10 cellular contexts compared by ENCODE assay signal in genomic region chr1:232211149-232211548, GRCh38.
A peak's percentile ranks its signal among the peaks of the same experiment; 100 is the strongest.
DNase-seq lines count a peak whose midpoint lies in the region; ATAC-seq and TF ChIP-seq lines count a peak whose summit lies in the region.
"Had no signal": no experiment of that assay in that cellular context is flagged by ENCODE, and none has a peak within 500 bp of the region (broad histone marks: within the 10 kb centered on the region; RNA-seq: fewer than 3 reads in every experiment).

No MANE protein-coding gene starts in this region.

- H4K20me1 ChIP-seq in GM23248 (ENCODE audit: insufficient read depth), result no peaks in the 10 kb centered on the region

- no peaks in the 10 kb centered on the region for H3K9me2 ChIP-seq in GM23248 (ENCODE audit: insufficient read depth)

- H2AFZ ChIP-seq in GM23248, result no peak overlapping the region

- no peak overlapping the region for H3K4me3 ChIP-seq in testis
- H3K4me3 ChIP-seq in GM23248, result no peak overlapping the region

- no peaks in the 10 kb centered on the region for H3K27me3 Mint-ChIP-seq in activated naive CD8-positive, alpha-beta T cell treated with anti-CD3 and anti-CD28 coated beads, Interleukin-2, amount 50 U/mL, for 24 hours
- no peaks in the 10 kb centered on the region for H3K27me3 Mint-ChIP-seq in activated naive CD8-positive, alpha-beta T cell treated with anti-CD3 and anti-CD28 coated beads for 36 hours
- no peaks in the 10 kb centered on the region for H3K27me3 Mint-ChIP-seq in chondrocyte (ENCODE audit: low read depth)

- H3K4me1 ChIP-seq in testis (no peaks in the 10 kb centered on the region), GM23248 (ENCODE audit: insufficient read depth) (no peaks in the 10 kb centered on the region)

- ATAC-seq in activated naive CD8-positive, alpha-beta T cell treated with anti-CD3 and anti-CD28 coated beads, Interleukin-2, amount 50 U/mL, for 24 hours, result peak; percentile 24
- ATAC-seq in HG03565 (IDR thresholded peaks at IDR 0.05; ENCODE audit: unreplicated experiment), result peak; percentile 56

- H3K36me3 ChIP-seq in testis (ENCODE audit: low read depth, missing control alignments), result no peaks in the 10 kb centered on the region
- H3K36me3 ChIP-seq in GM23248 (ENCODE audit: low read depth), result no peaks in the 10 kb centered on the region

- H3K4me3 Mint-ChIP-seq in activated naive CD8-positive, alpha-beta T cell treated with anti-CD3 and anti-CD28 coated beads, Interleukin-2, amount 50 U/mL, for 24 hours, result no peak overlapping the region
- H3K4me3 Mint-ChIP-seq in activated naive CD8-positive, alpha-beta T cell treated with anti-CD3 and anti-CD28 coated beads for 36 hours, result no peak overlapping the region
- no peak overlapping the region for H3K4me3 Mint-ChIP-seq in chondrocyte (ENCODE audit: unreplicated experiment)

- no peak overlapping the region for H3K27ac Mint-ChIP-seq in activated naive CD8-positive, alpha-beta T cell treated with anti-CD3 and anti-CD28 coated beads, Interleukin-2, amount 50 U/mL, for 24 hours
- no peak overlapping the region for H3K27ac Mint-ChIP-seq in activated naive CD8-positive, alpha-beta T cell treated with anti-CD3 and anti-CD28 coated beads for 36 hours
- no peak overlapping the region for H3K27ac Mint-ChIP-seq in chondrocyte (ENCODE audit: unreplicated experiment)
- H3K27ac Mint-ChIP-seq: activated naive CD4-positive, alpha-beta T cell treated with anti-CD3 and anti-CD28 coated beads, Interleukin-2, amount 50 U/mL, for 72 hours had no signal

- TF ChIP-seq CTCF in chondrocyte (IDR thresholded peaks at IDR 0.05) (peak; percentile 44), testis (IDR thresholded peaks at IDR 0.05) (peak in 2 of 3 experiments; percentile 12 to 27)

- TF ChIP-seq POLR2A in testis (IDR thresholded peaks at IDR 0.05), result no peak
- no peak for TF ChIP-seq POLR2A in erythroblast (IDR thresholded peaks at IDR 0.05; ENCODE audit: low read length)

- no peaks in the 10 kb centered on the region for H3K4me1 Mint-ChIP-seq in activated naive CD8-positive, alpha-beta T cell treated with anti-CD3 and anti-CD28 coated beads, Interleukin-2, amount 50 U/mL, for 24 hours
- no peaks in the 10 kb centered on the region for H3K4me1 Mint-ChIP-seq in activated naive CD8-positive, alpha-beta T cell treated with anti-CD3 and anti-CD28 coated beads for 36 hours
- H3K4me1 Mint-ChIP-seq in chondrocyte (ENCODE audit: low read depth), result peaks cover 22% of the 10 kb centered on the region

- no peak overlapping the region for H3K9ac ChIP-seq in GM23248

- H3K27me3 ChIP-seq in testis (no peaks in the 10 kb centered on the region), GM23248 (replicated peaks; ENCODE audit: insufficient read depth) (no peaks in the 10 kb centered on the region; the same call in 1 of the 2 replicates)

- no peaks in the 10 kb centered on the region for H3K79me2 ChIP-seq in GM23248 (ENCODE audit: insufficient read depth)

- intact Hi-C loops in testis (cut with DNase I; ENCODE audit: low total_unique reads), result no loop called here

- H3K4me2 ChIP-seq in GM23248 (ENCODE audit: unreplicated experiment), result no peak overlapping the region

- no peaks in the 10 kb centered on the region for H3K36me3 Mint-ChIP-seq in activated naive CD8-positive, alpha-beta T cell treated with anti-CD3 and anti-CD28 coated beads, Interleukin-2, amount 50 U/mL, for 24 hours (ENCODE audit: low read depth)
- H3K36me3 Mint-ChIP-seq in activated naive CD8-positive, alpha-beta T cell treated with anti-CD3 and anti-CD28 coated beads for 36 hours, result no peaks in the 10 kb centered on the region
- H3K36me3 Mint-ChIP-seq in chondrocyte (ENCODE audit: low read depth), result no peaks in the 10 kb centered on the region
- H3K36me3 Mint-ChIP-seq: activated naive CD4-positive, alpha-beta T cell treated with anti-CD3 and anti-CD28 coated beads, Interleukin-2, amount 50 U/mL, for 72 hours had no signal

- DNase-seq in activated naive CD8-positive, alpha-beta T cell treated with anti-CD3 and anti-CD28 coated beads, Interleukin-2, amount 50 U/mL, for 24 hours, result peak; percentile 6
- no peak for DNase-seq in activated naive CD8-positive, alpha-beta T cell treated with anti-CD3 and anti-CD28 coated beads for 36 hours
- DNase-seq in chondrocyte (ENCODE audit: low spot score) (no peak), testis (no peak), erythroblast (lab: John Stamatoyannopoulos, UW) (no peak), NCI-H226 (no peak), GM23248 (no peak)
- DNase-seq: COR-L47 had no signal

- H3K9me3 Mint-ChIP-seq in activated naive CD8-positive, alpha-beta T cell treated with anti-CD3 and anti-CD28 coated beads, Interleukin-2, amount 50 U/mL, for 24 hours, result no peaks in the 10 kb centered on the region
- H3K9me3 Mint-ChIP-seq in activated naive CD8-positive, alpha-beta T cell treated with anti-CD3 and anti-CD28 coated beads for 36 hours, result no peaks in the 10 kb centered on the region
- H3K9me3 Mint-ChIP-seq in chondrocyte (ENCODE audit: low read depth), result no peaks in the 10 kb centered on the region
- H3K9me3 Mint-ChIP-seq: activated naive CD4-positive, alpha-beta T cell treated with anti-CD3 and anti-CD28 coated beads, Interleukin-2, amount 50 U/mL, for 72 hours had no signal

- in situ Hi-C loops in GM23248 (cut with MboI), result no loop called here

- H3F3A ChIP-seq in GM23248 (ENCODE audit: insufficient read depth), result no peaks in the 10 kb centered on the region

- H3K27ac ChIP-seq in testis (no peak overlapping the region), GM23248 (no peak overlapping the region)

- 84 to 100% methylated on average over 1 to 2 of the region's 2 CpGs for WGBS in testis, 2 donors
- 56 to 70% methylated on average over 2 of the region's 2 CpGs for WGBS in GM23248 (ENCODE audit: low coverage in 1 of 2, low lambda C conversion rate in 2 of 2, missing lambda C conversion rate in 2 of 2), 2 experiments

- H3K9me3 ChIP-seq in testis, result no peaks in the 10 kb centered on the region
- no peaks in the 10 kb centered on the region for H3K9me3 ChIP-seq in GM23248 (ENCODE audit: low read depth)
